11 cellular contexts compared by ENCODE assay signal in genomic region chr11:11163256-11163655, GRCh38.
A peak's percentile ranks its signal among the peaks of the same experiment; 100 is the strongest.
DNase-seq lines count a peak whose midpoint lies in the region; ATAC-seq and TF ChIP-seq lines count a peak whose summit lies in the region.
"Had no signal": no experiment of that assay in that cellular context is flagged by ENCODE, and none has a peak within 500 bp of the region (broad histone marks: within the 10 kb centered on the region; RNA-seq: fewer than 3 reads in every experiment).

No MANE protein-coding gene starts in this region.

- no peaks in the 10 kb centered on the region for H3K79me2 ChIP-seq in PC-3 (ENCODE audit: low read length)

- H3F3A ChIP-seq in PC-3 (ENCODE audit: low read length, unreplicated experiment) = no peaks in the 10 kb centered on the region

- CTCF ChIA-PET in PC-3 (lab: Charles Lee) = no interaction called here

- no peak overlapping the region for H3K27ac Mint-ChIP-seq in activated CD4-positive, alpha-beta T cell treated with anti-CD3 and anti-CD28 coated beads, Interleukin-2, amount 10 ng/mL, durations not matched to agents 24 days and 14 days
- H3K27ac Mint-ChIP-seq: activated CD4-positive, alpha-beta T cell treated with anti-CD3 and anti-CD28 coated beads, Interleukin-2, amount 10 ng/mL, durations not matched to agents 7 days and 5 days; activated naive CD8-positive, alpha-beta T cell treated with anti-CD3 and anti-CD28 coated beads, Interleukin-2, amount 50 U/mL, for 24 hours had no signal

- intact Hi-C loops in PC-3 (cut with micrococcal nuclease) (no loop called here), sigmoid colon (cut with DNase I) (no loop called here)
- intact Hi-C loops in activated CD4-positive, alpha-beta T cell treated with anti-CD3 and anti-CD28 coated beads, Interleukin-2, amount 10 ng/mL, durations not matched to agents 24 days and 14 days (cut with micrococcal nuclease) = no loop called here

- 0 out of 2 replicates have a peak overlapping the region, but pooled peaks have one; percentile 21 for H2AFZ ChIP-seq in PC-3 (ENCODE audit: low read length)

- H3K27me3 Mint-ChIP-seq in activated CD4-positive, alpha-beta T cell treated with anti-CD3 and anti-CD28 coated beads, Interleukin-2, amount 10 ng/mL, durations not matched to agents 24 days and 14 days = peaks cover 17% of the 10 kb centered on the region

- ATAC-seq in PC-3 (no peak), GM21381 (IDR thresholded peaks at IDR 0.05; ENCODE audit: unreplicated experiment) (no peak), HG03095 (IDR thresholded peaks at IDR 0.05; ENCODE audit: unreplicated experiment) (no peak), HG03439 (IDR thresholded peaks at IDR 0.05; ENCODE audit: unreplicated experiment) (no peak)
- ATAC-seq: activated naive CD8-positive, alpha-beta T cell treated with anti-CD3 and anti-CD28 coated beads, Interleukin-2, amount 50 U/mL, for 24 hours had no signal

- H3K9me2 ChIP-seq in PC-3 (replicated peaks; ENCODE audit: low read length) = no peaks in the 10 kb centered on the region

- peak; percentile 32; the same call in 1 of the 2 replicates for TF ChIP-seq CTCF in PC-3 (conservative IDR thresholded peaks at IDR 0.05; ENCODE audit: low read depth, low read length)
- peak; percentile 32 for TF ChIP-seq CTCF in fibroblast of the aortic adventitia (IDR thresholded peaks at IDR 0.05; ENCODE audit: insufficient read depth, low read length)
- peak in 2 of 4 experiments; percentile 20 to 30 for TF ChIP-seq CTCF in sigmoid colon (IDR thresholded peaks at IDR 0.05)

- peak; percentile 35 for DNase-seq in ELR (ENCODE audit: low read depth)
- peak; percentile 24 for DNase-seq in PC-3
- no peak for DNase-seq in fibroblast of the aortic adventitia (ENCODE audit: low read depth)
- DNase-seq in sigmoid colon = no peak
- no peak for DNase-seq in activated CD4-positive, alpha-beta T cell treated with anti-CD3 and anti-CD28 coated beads, Interleukin-2, amount 10 ng/mL, durations not matched to agents 24 days and 14 days
- DNase-seq: activated CD4-positive, alpha-beta T cell treated with anti-CD3 and anti-CD28 coated beads, Interleukin-2, amount 10 ng/mL, durations not matched to agents 7 days and 5 days; activated naive CD8-positive, alpha-beta T cell treated with anti-CD3 and anti-CD28 coated beads, Interleukin-2, amount 50 U/mL, for 24 hours; NCI-H2227 treated with DMSO at 0.1 percent for 48 hours had no signal

- H3K36me3 ChIP-seq in PC-3 (ENCODE audit: low read depth, low read length) = no peaks in the 10 kb centered on the region
- no peaks in the 10 kb centered on the region for H3K36me3 ChIP-seq in sigmoid colon

- BruUV-seq in PC-3 (replicated peaks; lab: Mats Ljungman, UMichigan) = no TSS peak

- TF ChIP-seq POLR2A in sigmoid colon (IDR thresholded peaks at IDR 0.05) = no peak

- H3K9me3 Mint-ChIP-seq in activated CD4-positive, alpha-beta T cell treated with anti-CD3 and anti-CD28 coated beads, Interleukin-2, amount 10 ng/mL, durations not matched to agents 24 days and 14 days = no peaks in the 10 kb centered on the region
- H3K9me3 Mint-ChIP-seq: activated naive CD8-positive, alpha-beta T cell treated with anti-CD3 and anti-CD28 coated beads, Interleukin-2, amount 50 U/mL, for 24 hours had no signal

- H4K20me1 ChIP-seq in PC-3 (ENCODE audit: low read length) = no peaks in the 10 kb centered on the region

- no peaks in the 10 kb centered on the region for H3K4me1 ChIP-seq in PC-3 (ENCODE audit: insufficient read depth, low read length)
- H3K4me1 ChIP-seq in sigmoid colon = peaks cover 0 to 37% (median 28%) of the 10 kb centered on the region in 4 donors

- H3K9me3 ChIP-seq in PC-3 (ENCODE audit: low read length) (no peaks in the 10 kb centered on the region), sigmoid colon (no peaks in the 10 kb centered on the region)

- peaks cover 34% of the 10 kb centered on the region for H3K27me3 ChIP-seq in PC-3 (ENCODE audit: low read length)
- no peaks in the 10 kb centered on the region for H3K27me3 ChIP-seq in sigmoid colon

- H3K4me2 ChIP-seq in PC-3 (ENCODE audit: low read length) = no peak overlapping the region

- POLR2A ChIA-PET in PC-3 (lab: Charles Lee; ENCODE audit: unreplicated experiment) = no interaction called here

- no peak overlapping the region for H3K9ac ChIP-seq in PC-3 (ENCODE audit: low read length)

- TF ChIP-seq EP300 in sigmoid colon (IDR thresholded peaks at IDR 0.05) = no peak

- no peaks in the 10 kb centered on the region for H3K4me1 Mint-ChIP-seq in activated CD4-positive, alpha-beta T cell treated with anti-CD3 and anti-CD28 coated beads, Interleukin-2, amount 10 ng/mL, durations not matched to agents 24 days and 14 days
- H3K4me1 Mint-ChIP-seq: activated CD4-positive, alpha-beta T cell treated with anti-CD3 and anti-CD28 coated beads, Interleukin-2, amount 10 ng/mL, durations not matched to agents 7 days and 5 days; activated naive CD8-positive, alpha-beta T cell treated with anti-CD3 and anti-CD28 coated beads, Interleukin-2, amount 50 U/mL, for 24 hours had no signal

- H3K36me3 Mint-ChIP-seq in activated CD4-positive, alpha-beta T cell treated with anti-CD3 and anti-CD28 coated beads, Interleukin-2, amount 10 ng/mL, durations not matched to agents 24 days and 14 days (ENCODE audit: low read depth) = no peaks in the 10 kb centered on the region

- H3K4me3 ChIP-seq in PC-3 (ENCODE audit: low read length) (no peak overlapping the region), fibroblast of the aortic adventitia (ENCODE audit: low read depth, low read length) (no peak overlapping the region), sigmoid colon (no peak overlapping the region)

- no peak overlapping the region for H3K4me3 Mint-ChIP-seq in activated CD4-positive, alpha-beta T cell treated with anti-CD3 and anti-CD28 coated beads, Interleukin-2, amount 10 ng/mL, durations not matched to agents 24 days and 14 days
- H3K4me3 Mint-ChIP-seq: activated CD4-positive, alpha-beta T cell treated with anti-CD3 and anti-CD28 coated beads, Interleukin-2, amount 10 ng/mL, durations not matched to agents 7 days and 5 days; activated naive CD8-positive, alpha-beta T cell treated with anti-CD3 and anti-CD28 coated beads, Interleukin-2, amount 50 U/mL, for 24 hours had no signal

- 50 to 59% methylated on average over 5 of the region's 5 CpGs for WGBS in sigmoid colon, 2 donors

- H3K27ac ChIP-seq in PC-3 (ENCODE audit: low read length) (no peak overlapping the region), sigmoid colon (peak overlapping the region; percentile 43 to 74 (median 60))

Comparison
In these comparisons a context has a peak if more than half of its experiments do, and no peak if none do; other contexts are left out.
1. DNase-seq: peak in ELR (single experiment) and PC-3 (single experiment); none in fibroblast of the aortic adventitia (single experiment), sigmoid colon (single experiment) and activated CD4-positive, alpha-beta T cell treated with anti-CD3 and anti-CD28 coated beads, Interleukin-2, amount 10 ng/mL, durations not matched to agents 24 days and 14 days (single experiment).